In genomic region chr1:9429369-9429766, GRCh38 we compare ENCODE assay signal across 8 cellular contexts.
DNase-seq lines count a peak whose midpoint lies in the region; ATAC-seq lines count a peak whose summit lies in the region.

No MANE protein-coding gene starts in this region.

- H3K36me3 ChIP-seq in HUES6 (ENCODE audit: control insufficient read depth, insufficient read depth, low read length) (no peaks in the 10 kb centered on the region), iPS-18a (ENCODE audit: control insufficient read depth, low read depth, low read length) (no peaks in the 10 kb centered on the region)

- H3K4me3 Mint-ChIP-seq in activated naive CD8-positive, alpha-beta T cell treated with anti-CD3 and anti-CD28 coated beads for 36 hours: peak overlapping the region; percentile 81
- H3K4me3 Mint-ChIP-seq in stimulated activated naive B cell treated with anti-CD40 and anti-IgM and Interleukin-4, amounts not matched to agents 10 μg/mL and 1 μg/mL and 100 μg/mL, for 72 hours: peak overlapping the region; percentile 94

- peak overlapping the region; percentile 38 for H3K9ac ChIP-seq in HUES6 (ENCODE audit: low read length)
- peak overlapping the region; percentile 70 for H3K9ac ChIP-seq in iPS-18a (ENCODE audit: low read length)

- H3K9me3 ChIP-seq in HUES6 (ENCODE audit: control insufficient read depth, insufficient read depth, low read depth, low read length) (no peaks in the 10 kb centered on the region), iPS-18a (ENCODE audit: control insufficient read depth, low read depth, low read length) (no peaks in the 10 kb centered on the region)

- H3K4me1 Mint-ChIP-seq in activated naive CD8-positive, alpha-beta T cell treated with anti-CD3 and anti-CD28 coated beads for 36 hours: peaks cover 34% of the 10 kb centered on the region
- H3K4me1 Mint-ChIP-seq in stimulated activated naive B cell treated with anti-CD40 and anti-IgM and Interleukin-4, amounts not matched to agents 10 μg/mL and 1 μg/mL and 100 μg/mL, for 72 hours: peaks cover 30 to 49% of the 10 kb centered on the region in 2 donors

- peak overlapping the region; percentile 66 for H3K4me3 ChIP-seq in HUES6 (ENCODE audit: low read depth, low read length)
- H3K4me3 ChIP-seq in iPS-18a (ENCODE audit: low read length): peak overlapping the region; percentile 78

- H3K27me3 Mint-ChIP-seq in activated naive CD8-positive, alpha-beta T cell treated with anti-CD3 and anti-CD28 coated beads for 36 hours: peaks cover 10% of the 10 kb centered on the region
- H3K27me3 Mint-ChIP-seq in stimulated activated naive B cell treated with anti-CD40 and anti-IgM and Interleukin-4, amounts not matched to agents 10 μg/mL and 1 μg/mL and 100 μg/mL, for 72 hours: no peaks in the 10 kb centered on the region

- peak overlapping the region; percentile 92 for H3K27ac Mint-ChIP-seq in activated naive CD8-positive, alpha-beta T cell treated with anti-CD3 and anti-CD28 coated beads for 36 hours
- peak overlapping the region; percentile 98 for H3K27ac Mint-ChIP-seq in stimulated activated naive B cell treated with anti-CD40 and anti-IgM and Interleukin-4, amounts not matched to agents 10 μg/mL and 1 μg/mL and 100 μg/mL, for 72 hours

- H3K27me3 ChIP-seq in HUES6 (ENCODE audit: control insufficient read depth, insufficient read depth, low read length) (no peaks in the 10 kb centered on the region), iPS-18a (ENCODE audit: control insufficient read depth, insufficient read depth, low read length) (no peaks in the 10 kb centered on the region)

- H3K4me1 ChIP-seq in HUES6 (ENCODE audit: control insufficient read depth, insufficient read depth, low read length) (no peaks in the 10 kb centered on the region), iPS-18a (ENCODE audit: control insufficient read depth, low read depth, low read length) (peaks cover 14% of the 10 kb centered on the region)

- no peak for ATAC-seq in stimulated activated naive B cell treated with anti-CD40 and anti-IgM and Interleukin-4, amounts not matched to agents 10 μg/mL and 1 μg/mL and 100 μg/mL, for 72 hours (replicated peaks)
- no peak for ATAC-seq in GM18498 (IDR thresholded peaks at IDR 0.05; ENCODE audit: unreplicated experiment)

- DNase-seq in activated naive CD8-positive, alpha-beta T cell treated with anti-CD3 and anti-CD28 coated beads for 36 hours: no peak
- DNase-seq in stimulated activated naive B cell treated with anti-CD40 and anti-IgM and Interleukin-4, amounts not matched to agents 10 μg/mL and 1 μg/mL and 100 μg/mL, for 72 hours: no peak
- DNase-seq in NCI-H2081 (lab: John Stamatoyannopoulos, UW): no peak
- DNase-seq in cerebellar cortex (ENCODE audit: low spot score): no peak
- DNase-seq in activated CD4-positive, alpha-beta T cell treated with anti-CD3 and anti-CD28 coated beads for 4 hours: no peak

- no peaks in the 10 kb centered on the region for H3K36me3 Mint-ChIP-seq in activated naive CD8-positive, alpha-beta T cell treated with anti-CD3 and anti-CD28 coated beads for 36 hours
- no peaks in the 10 kb centered on the region for H3K36me3 Mint-ChIP-seq in stimulated activated naive B cell treated with anti-CD40 and anti-IgM and Interleukin-4, amounts not matched to agents 10 μg/mL and 1 μg/mL and 100 μg/mL, for 72 hours

- H3K27ac ChIP-seq in HUES6 (ENCODE audit: low read depth, low read length) (no peak overlapping the region; the same call in 1 of the 2 replicates), iPS-18a (ENCODE audit: low read length) (peak overlapping the region; percentile 73)

- no peaks in the 10 kb centered on the region for H3K9me3 Mint-ChIP-seq in activated naive CD8-positive, alpha-beta T cell treated with anti-CD3 and anti-CD28 coated beads for 36 hours
- no peaks in the 10 kb centered on the region for H3K9me3 Mint-ChIP-seq in stimulated activated naive B cell treated with anti-CD40 and anti-IgM and Interleukin-4, amounts not matched to agents 10 μg/mL and 1 μg/mL and 100 μg/mL, for 72 hours
